ENCODE assay signal across 1 cellular context in genomic region chr12:109020750-109021380, GRCh38.
TF ChIP-seq lines count a peak whose summit lies in the region.

TSS of gene SVOP (minus strand) at chr12:109021068. CDS start at chr12:109020868, 200 bp downstream.

TF ChIP-seq in K562, 482 proteins besides CTCF, POLR2A, EP300 and RAD21 (continued from another document and continues in another):
- TF ChIP-seq, protein P1, sequence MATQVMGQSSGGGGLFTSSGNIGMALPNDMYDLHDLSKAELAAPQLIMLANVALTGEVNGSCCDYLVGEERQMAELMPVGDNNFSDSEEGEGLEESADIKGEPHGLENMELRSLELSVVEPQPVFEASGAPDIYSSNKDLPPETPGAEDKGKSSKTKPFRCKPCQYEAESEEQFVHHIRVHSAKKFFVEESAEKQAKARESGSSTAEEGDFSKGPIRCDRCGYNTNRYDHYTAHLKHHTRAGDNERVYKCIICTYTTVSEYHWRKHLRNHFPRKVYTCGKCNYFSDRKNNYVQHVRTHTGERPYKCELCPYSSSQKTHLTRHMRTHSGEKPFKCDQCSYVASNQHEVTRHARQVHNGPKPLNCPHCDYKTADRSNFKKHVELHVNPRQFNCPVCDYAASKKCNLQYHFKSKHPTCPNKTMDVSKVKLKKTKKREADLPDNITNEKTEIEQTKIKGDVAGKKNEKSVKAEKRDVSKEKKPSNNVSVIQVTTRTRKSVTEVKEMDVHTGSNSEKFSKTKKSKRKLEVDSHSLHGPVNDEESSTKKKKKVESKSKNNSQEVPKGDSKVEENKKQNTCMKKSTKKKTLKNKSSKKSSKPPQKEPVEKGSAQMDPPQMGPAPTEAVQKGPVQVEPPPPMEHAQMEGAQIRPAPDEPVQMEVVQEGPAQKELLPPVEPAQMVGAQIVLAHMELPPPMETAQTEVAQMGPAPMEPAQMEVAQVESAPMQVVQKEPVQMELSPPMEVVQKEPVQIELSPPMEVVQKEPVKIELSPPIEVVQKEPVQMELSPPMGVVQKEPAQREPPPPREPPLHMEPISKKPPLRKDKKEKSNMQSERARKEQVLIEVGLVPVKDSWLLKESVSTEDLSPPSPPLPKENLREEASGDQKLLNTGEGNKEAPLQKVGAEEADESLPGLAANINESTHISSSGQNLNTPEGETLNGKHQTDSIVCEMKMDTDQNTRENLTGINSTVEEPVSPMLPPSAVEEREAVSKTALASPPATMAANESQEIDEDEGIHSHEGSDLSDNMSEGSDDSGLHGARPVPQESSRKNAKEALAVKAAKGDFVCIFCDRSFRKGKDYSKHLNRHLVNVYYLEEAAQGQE (CRISPR knock-in tag; IDR thresholded peaks at IDR 0.05; ENCODE audit: low read depth) = peak; percentile 98
- TF ChIP-seq CHAMP1 (IDR thresholded peaks at IDR 0.05) = peak; percentile 18; the same call in 1 of the 2 replicates
- TF ChIP-seq TOE1 (IDR thresholded peaks at IDR 0.05; ENCODE audit: borderline replicate concordance) = no peak
- TF ChIP-seq TOE1 (CRISPR knock-in tag; IDR thresholded peaks at IDR 0.05; ENCODE audit: borderline replicate concordance, low read depth) = 0 out of 2 replicates have a peak, but pooled peaks have one; percentile 52
- peak; percentile 83; the same call in 1 of the 2 replicates for TF ChIP-seq FOXP4 (CRISPR knock-in tag; IDR thresholded peaks at IDR 0.05; ENCODE audit: borderline replicate concordance)
- TF ChIP-seq XRCC5 (IDR thresholded peaks at IDR 0.05; ENCODE audit: low read depth, low read length) = 0 out of 2 replicates have a peak, but pooled peaks have one; percentile 31
- 0 out of 2 replicates have a peak, but pooled peaks have one; percentile 57 for TF ChIP-seq E2F4 (CRISPR knock-in tag; IDR thresholded peaks at IDR 0.05; ENCODE audit: low read depth)
- TF ChIP-seq, protein P2, sequence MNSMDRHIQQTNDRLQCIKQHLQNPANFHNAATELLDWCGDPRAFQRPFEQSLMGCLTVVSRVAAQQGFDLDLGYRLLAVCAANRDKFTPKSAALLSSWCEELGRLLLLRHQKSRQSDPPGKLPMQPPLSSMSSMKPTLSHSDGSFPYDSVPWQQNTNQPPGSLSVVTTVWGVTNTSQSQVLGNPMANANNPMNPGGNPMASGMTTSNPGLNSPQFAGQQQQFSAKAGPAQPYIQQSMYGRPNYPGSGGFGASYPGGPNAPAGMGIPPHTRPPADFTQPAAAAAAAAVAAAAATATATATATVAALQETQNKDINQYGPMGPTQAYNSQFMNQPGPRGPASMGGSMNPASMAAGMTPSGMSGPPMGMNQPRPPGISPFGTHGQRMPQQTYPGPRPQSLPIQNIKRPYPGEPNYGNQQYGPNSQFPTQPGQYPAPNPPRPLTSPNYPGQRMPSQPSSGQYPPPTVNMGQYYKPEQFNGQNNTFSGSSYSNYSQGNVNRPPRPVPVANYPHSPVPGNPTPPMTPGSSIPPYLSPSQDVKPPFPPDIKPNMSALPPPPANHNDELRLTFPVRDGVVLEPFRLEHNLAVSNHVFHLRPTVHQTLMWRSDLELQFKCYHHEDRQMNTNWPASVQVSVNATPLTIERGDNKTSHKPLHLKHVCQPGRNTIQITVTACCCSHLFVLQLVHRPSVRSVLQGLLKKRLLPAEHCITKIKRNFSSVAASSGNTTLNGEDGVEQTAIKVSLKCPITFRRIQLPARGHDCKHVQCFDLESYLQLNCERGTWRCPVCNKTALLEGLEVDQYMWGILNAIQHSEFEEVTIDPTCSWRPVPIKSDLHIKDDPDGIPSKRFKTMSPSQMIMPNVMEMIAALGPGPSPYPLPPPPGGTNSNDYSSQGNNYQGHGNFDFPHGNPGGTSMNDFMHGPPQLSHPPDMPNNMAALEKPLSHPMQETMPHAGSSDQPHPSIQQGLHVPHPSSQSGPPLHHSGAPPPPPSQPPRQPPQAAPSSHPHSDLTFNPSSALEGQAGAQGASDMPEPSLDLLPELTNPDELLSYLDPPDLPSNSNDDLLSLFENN (IDR thresholded peaks at IDR 0.05; ENCODE audit: low read depth in 2 of 2, low read length in 2 of 2) = no peak
- peak; percentile 67; the same call in 1 of the 2 replicates for TF ChIP-seq DMBX1 (CRISPR knock-in tag; IDR thresholded peaks at IDR 0.05; ENCODE audit: borderline replicate concordance)
- TF ChIP-seq, protein P3, sequence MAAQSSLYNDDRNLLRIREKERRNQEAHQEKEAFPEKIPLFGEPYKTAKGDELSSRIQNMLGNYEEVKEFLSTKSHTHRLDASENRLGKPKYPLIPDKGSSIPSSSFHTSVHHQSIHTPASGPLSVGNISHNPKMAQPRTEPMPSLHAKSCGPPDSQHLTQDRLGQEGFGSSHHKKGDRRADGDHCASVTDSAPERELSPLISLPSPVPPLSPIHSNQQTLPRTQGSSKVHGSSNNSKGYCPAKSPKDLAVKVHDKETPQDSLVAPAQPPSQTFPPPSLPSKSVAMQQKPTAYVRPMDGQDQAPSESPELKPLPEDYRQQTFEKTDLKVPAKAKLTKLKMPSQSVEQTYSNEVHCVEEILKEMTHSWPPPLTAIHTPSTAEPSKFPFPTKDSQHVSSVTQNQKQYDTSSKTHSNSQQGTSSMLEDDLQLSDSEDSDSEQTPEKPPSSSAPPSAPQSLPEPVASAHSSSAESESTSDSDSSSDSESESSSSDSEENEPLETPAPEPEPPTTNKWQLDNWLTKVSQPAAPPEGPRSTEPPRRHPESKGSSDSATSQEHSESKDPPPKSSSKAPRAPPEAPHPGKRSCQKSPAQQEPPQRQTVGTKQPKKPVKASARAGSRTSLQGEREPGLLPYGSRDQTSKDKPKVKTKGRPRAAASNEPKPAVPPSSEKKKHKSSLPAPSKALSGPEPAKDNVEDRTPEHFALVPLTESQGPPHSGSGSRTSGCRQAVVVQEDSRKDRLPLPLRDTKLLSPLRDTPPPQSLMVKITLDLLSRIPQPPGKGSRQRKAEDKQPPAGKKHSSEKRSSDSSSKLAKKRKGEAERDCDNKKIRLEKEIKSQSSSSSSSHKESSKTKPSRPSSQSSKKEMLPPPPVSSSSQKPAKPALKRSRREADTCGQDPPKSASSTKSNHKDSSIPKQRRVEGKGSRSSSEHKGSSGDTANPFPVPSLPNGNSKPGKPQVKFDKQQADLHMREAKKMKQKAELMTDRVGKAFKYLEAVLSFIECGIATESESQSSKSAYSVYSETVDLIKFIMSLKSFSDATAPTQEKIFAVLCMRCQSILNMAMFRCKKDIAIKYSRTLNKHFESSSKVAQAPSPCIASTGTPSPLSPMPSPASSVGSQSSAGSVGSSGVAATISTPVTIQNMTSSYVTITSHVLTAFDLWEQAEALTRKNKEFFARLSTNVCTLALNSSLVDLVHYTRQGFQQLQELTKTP (IDR thresholded peaks at IDR 0.05; ENCODE audit: low read depth in 1 of 2, partially characterized antibody in 2 of 2) = peak in 1 of 2 experiments; percentile 73
- TF ChIP-seq ZFP36 (IDR thresholded peaks at IDR 0.05; ENCODE audit: low read depth, low read length, partially characterized antibody) = peak; percentile 8
- TF ChIP-seq PBX2 (CRISPR knock-in tag; IDR thresholded peaks at IDR 0.05; ENCODE audit: low read depth) = 0 out of 2 replicates have a peak, but pooled peaks have one; percentile 31
- TF ChIP-seq PBX2 (tag; conservative IDR thresholded peaks at IDR 0.05; ENCODE audit: low read depth) = no peak
- no peak for TF ChIP-seq NFATC3 (IDR thresholded peaks at IDR 0.05)
- 0 out of 2 replicates have a peak, but pooled peaks have one; percentile 7 for TF ChIP-seq HCFC1 (IDR thresholded peaks at IDR 0.05; ENCODE audit: low read depth, low read length)
- TF ChIP-seq SRF (CRISPR knock-in tag; IDR thresholded peaks at IDR 0.05) = peak in 1 of 2 experiments; percentile 82; a peak in 2 of 4 replicates
- no peak for TF ChIP-seq RBM15 (IDR thresholded peaks at IDR 0.05; ENCODE audit: insufficient read depth, low read length)
- TF ChIP-seq SIRT6 (IDR thresholded peaks at IDR 0.05; ENCODE audit: low read depth, low read length) = no peak
- TF ChIP-seq WHSC1 (IDR thresholded peaks at IDR 0.05; ENCODE audit: low read length) = no peak
- no peak for TF ChIP-seq CBX8 (IDR thresholded peaks at IDR 0.05; ENCODE audit: borderline replicate concordance, extremely low read depth, low read depth, low read length, poor library complexity, severe bottlenecking)
- no peak for TF ChIP-seq DNMT1 (IDR thresholded peaks at IDR 0.05)
- TF ChIP-seq ZBTB1 (CRISPR knock-in tag; IDR thresholded peaks at IDR 0.05; ENCODE audit: borderline replicate concordance, low read depth) = peak; percentile 47; the same call in 1 of the 2 replicates
- TF ChIP-seq MXI1 (IDR thresholded peaks at IDR 0.05; ENCODE audit: low read depth, low read length) = no peak
- no peak for TF ChIP-seq PKNOX1 (IDR thresholded peaks at IDR 0.05)
- TF ChIP-seq ZNF263 (CRISPR knock-in tag; IDR thresholded peaks at IDR 0.05; ENCODE audit: borderline replicate concordance) = peak; percentile 60
- peak; percentile 49; the same call in 1 of the 2 replicates for TF ChIP-seq MAX (CRISPR knock-in tag; IDR thresholded peaks at IDR 0.05)
- TF ChIP-seq ZNF766 (CRISPR knock-in tag; conservative IDR thresholded peaks at IDR 0.05) = peak; percentile 68; the same call in 1 of the 2 replicates
- TF ChIP-seq NCOA1 (IDR thresholded peaks at IDR 0.05; ENCODE audit: low read depth) = 0 out of 2 replicates have a peak, but pooled peaks have one; percentile 36
- TF ChIP-seq ZNF224 (CRISPR knock-in tag; IDR thresholded peaks at IDR 0.05) = no peak
- 0 out of 2 replicates have a peak, but pooled peaks have one; percentile 31 for TF ChIP-seq SMAD4 (CRISPR knock-in tag; conservative IDR thresholded peaks at IDR 0.05)
- TF ChIP-seq GABPB1 (CRISPR knock-in tag; IDR thresholded peaks at IDR 0.05) = peak; percentile 86
- TF ChIP-seq ZNF444 (CRISPR knock-in tag; IDR thresholded peaks at IDR 0.05) = no peak
